In genomic region chr1:26748351-26748750, GRCh38 we compare ENCODE assay signal across 1 cellular context.
TF ChIP-seq lines count a peak whose summit lies in the region.

No MANE protein-coding gene starts in this region.

TF ChIP-seq in GM23338, 12 proteins besides CTCF, POLR2A, EP300 and RAD21 (continued from another document):
- TF ChIP-seq ZNF462 (CRISPR knock-in tag; IDR thresholded peaks at IDR 0.05) = no peak
